In genomic region chr14:58244556-58245387, GRCh38 we compare ENCODE assay signal across 1 cellular context.
A peak's percentile ranks its signal among the peaks of the same experiment; 100 is the strongest.
TF ChIP-seq lines count a peak whose summit lies in the region.

Gene PSMA3 (plus strand): TSS chr14:58244843. CDS start chr14:58244921, 78 bp downstream.

TF ChIP-seq in GM23338, 12 proteins besides CTCF, POLR2A, EP300 and RAD21 (continued from another document):
- TF ChIP-seq ZNF462 (CRISPR knock-in tag; IDR thresholded peaks at IDR 0.05): no peak
- no peak for TF ChIP-seq STAT1 (IDR thresholded peaks at IDR 0.05; ENCODE audit: unreplicated experiment)
- 0 out of 2 replicates have a peak, but pooled peaks have one; percentile 23 for TF ChIP-seq ETS1 (IDR thresholded peaks at IDR 0.05)
- no peak for TF ChIP-seq ZNF114 (CRISPR knock-in tag; IDR thresholded peaks at IDR 0.05)
- TF ChIP-seq, protein P1, sequence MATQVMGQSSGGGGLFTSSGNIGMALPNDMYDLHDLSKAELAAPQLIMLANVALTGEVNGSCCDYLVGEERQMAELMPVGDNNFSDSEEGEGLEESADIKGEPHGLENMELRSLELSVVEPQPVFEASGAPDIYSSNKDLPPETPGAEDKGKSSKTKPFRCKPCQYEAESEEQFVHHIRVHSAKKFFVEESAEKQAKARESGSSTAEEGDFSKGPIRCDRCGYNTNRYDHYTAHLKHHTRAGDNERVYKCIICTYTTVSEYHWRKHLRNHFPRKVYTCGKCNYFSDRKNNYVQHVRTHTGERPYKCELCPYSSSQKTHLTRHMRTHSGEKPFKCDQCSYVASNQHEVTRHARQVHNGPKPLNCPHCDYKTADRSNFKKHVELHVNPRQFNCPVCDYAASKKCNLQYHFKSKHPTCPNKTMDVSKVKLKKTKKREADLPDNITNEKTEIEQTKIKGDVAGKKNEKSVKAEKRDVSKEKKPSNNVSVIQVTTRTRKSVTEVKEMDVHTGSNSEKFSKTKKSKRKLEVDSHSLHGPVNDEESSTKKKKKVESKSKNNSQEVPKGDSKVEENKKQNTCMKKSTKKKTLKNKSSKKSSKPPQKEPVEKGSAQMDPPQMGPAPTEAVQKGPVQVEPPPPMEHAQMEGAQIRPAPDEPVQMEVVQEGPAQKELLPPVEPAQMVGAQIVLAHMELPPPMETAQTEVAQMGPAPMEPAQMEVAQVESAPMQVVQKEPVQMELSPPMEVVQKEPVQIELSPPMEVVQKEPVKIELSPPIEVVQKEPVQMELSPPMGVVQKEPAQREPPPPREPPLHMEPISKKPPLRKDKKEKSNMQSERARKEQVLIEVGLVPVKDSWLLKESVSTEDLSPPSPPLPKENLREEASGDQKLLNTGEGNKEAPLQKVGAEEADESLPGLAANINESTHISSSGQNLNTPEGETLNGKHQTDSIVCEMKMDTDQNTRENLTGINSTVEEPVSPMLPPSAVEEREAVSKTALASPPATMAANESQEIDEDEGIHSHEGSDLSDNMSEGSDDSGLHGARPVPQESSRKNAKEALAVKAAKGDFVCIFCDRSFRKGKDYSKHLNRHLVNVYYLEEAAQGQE (IDR thresholded peaks at IDR 0.05; ENCODE audit: unreplicated experiment): no peak
- TF ChIP-seq EZH2phosphoT487 (IDR thresholded peaks at IDR 0.05; ENCODE audit: unreplicated experiment): no peak
